In genomic region chr17:57619061-57619937, GRCh38 we compare ENCODE assay signal across 15 cellular contexts.
DNase-seq lines count a peak whose midpoint lies in the region; ATAC-seq and TF ChIP-seq lines count a peak whose summit lies in the region.
"Had no signal": no experiment of that assay in that cellular context is flagged by ENCODE, and none has a peak within 500 bp of the region (broad histone marks: within the 10 kb centered on the region; RNA-seq: fewer than 3 reads in every experiment).

No MANE protein-coding gene starts in this region.

- intact Hi-C loops in PC-3 (cut with micrococcal nuclease) (no loop called here), upper lobe of right lung (cut with DNase I) (no loop called here)

- no peaks in the 10 kb centered on the region for H3K9me3 Mint-ChIP-seq in activated T-cell treated with anti-CD3 and anti-CD28 coated beads, Interleukin-2, amount 50 U/mL, for 72 hours
- H3K9me3 Mint-ChIP-seq in effector memory CD8-positive, alpha-beta T cell: no peaks in the 10 kb centered on the region

- H3K4me3 Mint-ChIP-seq in activated T-cell treated with anti-CD3 and anti-CD28 coated beads, Interleukin-2, amount 50 U/mL, for 72 hours: no peak overlapping the region
- H3K4me3 Mint-ChIP-seq in effector memory CD8-positive, alpha-beta T cell: no peak overlapping the region
- H3K4me3 Mint-ChIP-seq: GM23338 had no signal

- peak in 1 of 2 donors; percentile 38 for DNase-seq in activated T-cell treated with anti-CD3 and anti-CD28 coated beads, Interleukin-2, amount 50 U/mL, for 72 hours
- DNase-seq in activated T-cell treated with anti-CD3 and anti-CD28 coated beads, Interleukin-2, amount 50 U/mL, for 48 hours: no peak
- DNase-seq in PC-3 (peak; percentile 29), upper lobe of right lung (peak; percentile 48), glomerular visceral epithelial cell (ENCODE audit: extremely low spot score) (no peak), NCI-H128 (lab: John Stamatoyannopoulos, UW; ENCODE audit: unreplicated experiment) (no peak)
- DNase-seq in effector memory CD8-positive, alpha-beta T cell: no peak
- no peak for DNase-seq in activated effector memory CD4-positive, alpha-beta T cell treated with anti-CD3 and anti-CD28 coated beads, Interleukin-2, amount 50 U/mL, for 16 hours
- DNase-seq: activated CD8-positive, alpha-beta memory T cell treated with anti-CD3 and anti-CD28 coated beads, Interleukin-2, amount 50 U/mL, for 48 hours; DMS53; NCI-H1417 treated with DMSO at 0.1 percent for 48 hours; occipital lobe; uterus had no signal

- CTCF ChIA-PET in PC-3 (lab: Charles Lee): no interaction called here

- no peak overlapping the region for H3K9ac ChIP-seq in PC-3 (ENCODE audit: low read length)

- H3F3A ChIP-seq in PC-3 (ENCODE audit: low read length, unreplicated experiment): no peaks in the 10 kb centered on the region

- peaks cover 7% of the 10 kb centered on the region for H3K36me3 ChIP-seq in PC-3 (ENCODE audit: low read depth, low read length)
- H3K36me3 ChIP-seq in upper lobe of right lung: no peaks in the 10 kb centered on the region

- H4K20me1 ChIP-seq in PC-3 (ENCODE audit: low read length): no peaks in the 10 kb centered on the region

- H3K27ac ChIP-seq in PC-3 (ENCODE audit: low read length): no peak overlapping the region
- H3K27ac ChIP-seq in upper lobe of right lung: no peak overlapping the region
- H3K27ac ChIP-seq: uterus had no signal

- H3K27me3 Mint-ChIP-seq in activated T-cell treated with anti-CD3 and anti-CD28 coated beads, Interleukin-2, amount 50 U/mL, for 72 hours (ENCODE audit: low read depth): no peaks in the 10 kb centered on the region
- no peaks in the 10 kb centered on the region for H3K27me3 Mint-ChIP-seq in effector memory CD8-positive, alpha-beta T cell

- H3K27ac Mint-ChIP-seq in activated T-cell treated with anti-CD3 and anti-CD28 coated beads, Interleukin-2, amount 50 U/mL, for 72 hours: no peak overlapping the region
- peak overlapping the region; percentile 24 to 72 for H3K27ac Mint-ChIP-seq in effector memory CD8-positive, alpha-beta T cell
- H3K27ac Mint-ChIP-seq: GM23338 had no signal

- no peak overlapping the region for H3K4me2 ChIP-seq in PC-3 (ENCODE audit: low read length)
- H3K4me2 ChIP-seq: GM23338 had no signal

- TF ChIP-seq CTCF in PC-3 (conservative IDR thresholded peaks at IDR 0.05; ENCODE audit: low read depth, low read length) (no peak), upper lobe of right lung (IDR thresholded peaks at IDR 0.05) (no peak)

- H3K9me3 ChIP-seq in PC-3 (ENCODE audit: low read length): peaks cover 5% of the 10 kb centered on the region; the same call in 1 of the 2 replicates
- H3K9me3 ChIP-seq in upper lobe of right lung: no peaks in the 10 kb centered on the region
- H3K9me3 ChIP-seq: uterus had no signal

- H3K4me3 ChIP-seq in PC-3 (ENCODE audit: low read length) (no peak overlapping the region), upper lobe of right lung (no peak overlapping the region)
- H3K4me3 ChIP-seq: GM23338, lung, uterus had no signal

- H3K27me3 ChIP-seq in PC-3 (ENCODE audit: low read length): no peaks in the 10 kb centered on the region
- H3K27me3 ChIP-seq in upper lobe of right lung: no peaks in the 10 kb centered on the region
- H3K27me3 ChIP-seq: uterus had no signal

- H3K36me3 Mint-ChIP-seq in activated T-cell treated with anti-CD3 and anti-CD28 coated beads, Interleukin-2, amount 50 U/mL, for 72 hours (ENCODE audit: insufficient read depth in 2 of 2): peaks cover 0 to 5% of the 10 kb centered on the region in 2 donors
- peaks cover 8% of the 10 kb centered on the region for H3K36me3 Mint-ChIP-seq in effector memory CD8-positive, alpha-beta T cell (ENCODE audit: insufficient read depth)

- peaks cover 45% of the 10 kb centered on the region for H3K4me1 Mint-ChIP-seq in activated T-cell treated with anti-CD3 and anti-CD28 coated beads, Interleukin-2, amount 50 U/mL, for 72 hours (ENCODE audit: low read depth)
- H3K4me1 Mint-ChIP-seq in effector memory CD8-positive, alpha-beta T cell (ENCODE audit: low read depth in 2 of 2): peaks cover 19 to 22% of the 10 kb centered on the region in 2 donors

- no peaks in the 10 kb centered on the region for H3K79me2 ChIP-seq in PC-3 (ENCODE audit: low read length)

- H3K4me1 ChIP-seq in PC-3 (ENCODE audit: insufficient read depth, low read length) (0 out of 2 replicates have a peak, but pooled peaks cover 8% of the 10 kb centered on the region), upper lobe of right lung (peaks cover 9% of the 10 kb centered on the region)
- H3K4me1 ChIP-seq: uterus had no signal

- POLR2A ChIA-PET in PC-3 (lab: Charles Lee; ENCODE audit: unreplicated experiment): interaction anchor here (0.6 kb wide), 1 partner anchor 179 kb away, joined by 4 read pairs; no protein-coding TSS in a partner anchor

- BruUV-seq in PC-3 (replicated peaks; lab: Mats Ljungman, UMichigan): no TSS peak

- no peaks in the 10 kb centered on the region for H3K9me2 ChIP-seq in PC-3 (replicated peaks; ENCODE audit: low read length)

- peak; percentile 90 for ATAC-seq in activated T-cell treated with anti-CD3 and anti-CD28 coated beads, Interleukin-2, amount 50 U/mL, for 72 hours (replicated peaks in 1 of 2)
- peak; percentile 33; the same call in 1 of the 2 replicates for ATAC-seq in PC-3
- ATAC-seq in effector memory CD8-positive, alpha-beta T cell (replicated peaks): no peak
- ATAC-seq in upper lobe of right lung: peak; percentile 10
- ATAC-seq: GM23338 had no signal

- no peak overlapping the region for H2AFZ ChIP-seq in PC-3 (ENCODE audit: low read length)
- H2AFZ ChIP-seq: GM23338 had no signal

Comparison
In these comparisons a context has a peak if more than half of its experiments do, and no peak if none do; other contexts are left out.
1. DNase-seq: peak in PC-3 (single experiment) and upper lobe of right lung (single experiment); none in activated T-cell treated with anti-CD3 and anti-CD28 coated beads, Interleukin-2, amount 50 U/mL, for 48 hours (0 of 2), effector memory CD8-positive, alpha-beta T cell (0 of 3), glomerular visceral epithelial cell (single experiment), NCI-H128 (single experiment) and activated effector memory CD4-positive, alpha-beta T cell treated with anti-CD3 and anti-CD28 coated beads, Interleukin-2, amount 50 U/mL, for 16 hours (single experiment).